24 cellular contexts compared by ENCODE assay signal in the genomic region with DNA sequence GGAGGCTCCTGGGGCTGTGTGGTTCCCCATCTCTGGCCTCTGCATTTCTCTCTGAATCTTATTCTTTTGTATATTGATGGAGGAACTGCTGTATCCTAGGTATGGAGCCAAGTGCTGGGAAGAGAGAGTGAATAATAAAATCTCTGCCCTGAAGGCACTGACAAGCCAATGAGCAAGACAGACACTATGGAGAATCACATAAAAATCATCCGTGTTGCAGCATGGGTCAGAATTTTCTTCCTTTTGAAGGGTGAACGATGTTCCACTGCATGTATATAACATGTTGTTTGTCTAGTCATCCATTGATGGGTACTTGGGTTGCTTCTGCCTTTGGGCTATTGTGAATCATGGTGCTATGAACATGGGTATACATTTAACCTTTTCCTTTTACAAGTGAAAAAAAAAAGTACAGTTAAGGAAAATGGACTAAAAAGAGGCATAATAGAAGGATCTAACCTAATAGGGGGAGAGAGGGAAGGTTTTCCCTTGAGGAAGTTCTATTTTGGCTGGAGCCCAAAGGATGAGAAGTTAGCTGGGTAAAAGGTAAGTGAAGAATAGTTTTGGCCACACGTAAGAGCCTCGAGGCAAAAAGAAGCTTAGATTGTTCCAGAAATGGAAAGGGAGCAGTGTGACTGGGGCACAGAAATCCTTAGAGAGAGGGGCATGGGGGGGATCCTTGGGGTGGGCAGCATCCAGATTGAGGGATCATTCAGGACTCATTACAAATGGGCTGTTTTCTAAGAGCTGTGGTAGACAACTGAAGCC.
"Had no signal": no experiment of that assay in that cellular context is flagged by ENCODE, and none has a peak within 500 bp of the region (broad histone marks: within the 10 kb centered on the region; RNA-seq: fewer than 3 reads in every experiment).

No MANE protein-coding gene starts in this region.

- DNase-seq: activated B cell treated with CpG ODN at 0.5 μM for 24 hours; activated CD4-positive, alpha-beta T cell treated with anti-CD3 and anti-CD28 coated beads for 36 hours; activated CD4-positive, alpha-beta T cell treated with anti-CD3 and anti-CD28 coated beads, Interleukin-2, amount 50 U/mL, for 4 hours; activated CD8-positive, alpha-beta memory T cell treated with anti-CD3 and anti-CD28 coated beads for 24 hours; activated CD8-positive, alpha-beta memory T cell treated with anti-CD3 and anti-CD28 coated beads, Interleukin-2, amount 50 U/mL, for 4 hours; activated T-cell treated with anti-CD3 and anti-CD28 coated beads, Interleukin-2, amount 50 U/mL, for 24 hours; aorta; brain microvascular endothelial cell; colonic mucosa; hippocampal formation; left ventricle myocardium superior; ovary; stimulated activated CD4-positive, alpha-beta T cell treated with anti-CD3 and anti-CD28 coated beads, Interleukin-2, amount 100 ng/mL, for 48 hours; stimulated activated CD8-positive, alpha-beta memory T cell treated with anti-CD3 and anti-CD28 coated beads, Interleukin-4, amount 100 ng/mL, for 48 hours; stimulated activated naive CD4-positive, alpha-beta T cell; T-helper 9 cell; testis; upper lobe of right lung had no signal

- H3K27me3 ChIP-seq: colonic mucosa, ovary, testis, upper lobe of right lung had no signal

- H3K36me3 Mint-ChIP-seq: activated naive CD4-positive, alpha-beta T cell treated with anti-CD3 and anti-CD28 coated beads, Interleukin-2, amount 50 U/mL, for 72 hours had no signal

- H3K4me3 Mint-ChIP-seq: activated B cell treated with CpG ODN at 0.5 μM for 24 hours; activated CD4-positive, alpha-beta T cell treated with anti-CD3 and anti-CD28 coated beads for 36 hours; activated T-cell treated with anti-CD3 and anti-CD28 coated beads, Interleukin-2, amount 50 U/mL, for 24 hours; activated T-helper 17 cell treated with anti-CD3 and anti-CD28 coated beads, Interleukin-2, amount 50 U/mL, for 72 hours; central memory CD8-positive, alpha-beta T cell; nephron had no signal

- H3K36me3 ChIP-seq: brain microvascular endothelial cell, colonic mucosa, neutrophil, ovary, prostate gland, upper lobe of right lung had no signal

- H3K27ac Mint-ChIP-seq: activated B cell treated with CpG ODN at 0.5 μM for 24 hours; activated CD4-positive, alpha-beta T cell treated with anti-CD3 and anti-CD28 coated beads for 36 hours; activated T-cell treated with anti-CD3 and anti-CD28 coated beads, Interleukin-2, amount 50 U/mL, for 24 hours; activated T-helper 17 cell treated with anti-CD3 and anti-CD28 coated beads, Interleukin-2, amount 50 U/mL, for 72 hours; nephron had no signal

- H3K4me1 Mint-ChIP-seq: activated B cell treated with CpG ODN at 0.5 μM for 24 hours; activated CD4-positive, alpha-beta T cell treated with anti-CD3 and anti-CD28 coated beads for 36 hours; activated T-helper 17 cell treated with anti-CD3 and anti-CD28 coated beads, Interleukin-2, amount 50 U/mL, for 72 hours had no signal

- H3K9me3 ChIP-seq: colonic mucosa, neutrophil, ovary, prostate gland, testis, upper lobe of right lung had no signal

- H3K27ac ChIP-seq: brain microvascular endothelial cell, neutrophil, ovary, prostate gland, testis, upper lobe of right lung had no signal

- H3K4me3 ChIP-seq: colonic mucosa, ovary, prostate gland, testis, upper lobe of right lung had no signal

- ATAC-seq: activated CD4-positive, alpha-beta T cell treated with anti-CD3 and anti-CD28 coated beads for 36 hours; activated naive CD4-positive, alpha-beta T cell treated with anti-CD3 and anti-CD28 coated beads, Interleukin-2, amount 50 U/mL, for 72 hours; activated T-helper 17 cell treated with anti-CD3 and anti-CD28 coated beads, Interleukin-2, amount 50 U/mL, for 72 hours; left ventricle myocardium superior; upper lobe of right lung had no signal

- H3K9me3 Mint-ChIP-seq: activated B cell treated with CpG ODN at 0.5 μM for 24 hours; activated naive CD4-positive, alpha-beta T cell treated with anti-CD3 and anti-CD28 coated beads, Interleukin-2, amount 50 U/mL, for 72 hours; activated T-cell treated with anti-CD3 and anti-CD28 coated beads, Interleukin-2, amount 50 U/mL, for 24 hours; activated T-helper 17 cell treated with anti-CD3 and anti-CD28 coated beads, Interleukin-2, amount 50 U/mL, for 72 hours; central memory CD8-positive, alpha-beta T cell; nephron had no signal

- H3K27me3 Mint-ChIP-seq: activated B cell treated with CpG ODN at 0.5 μM for 24 hours; activated CD4-positive, alpha-beta T cell treated with anti-CD3 and anti-CD28 coated beads for 36 hours; activated T-cell treated with anti-CD3 and anti-CD28 coated beads, Interleukin-2, amount 50 U/mL, for 24 hours; activated T-helper 17 cell treated with anti-CD3 and anti-CD28 coated beads, Interleukin-2, amount 50 U/mL, for 72 hours; central memory CD8-positive, alpha-beta T cell had no signal

- H3K4me1 ChIP-seq: colonic mucosa, prostate gland, upper lobe of right lung had no signal
